In genomic region chr15:74460298-74460697, GRCh38 we compare ENCODE assay signal across 8 cellular contexts. TPM values are rescaled to one million over a fixed set of nuclear protein-coding genes. Genes with fewer than 3 reads are reported as not detected.
DNase-seq lines count a peak whose midpoint lies in the region; ATAC-seq and TF ChIP-seq lines count a peak whose summit lies in the region.

No MANE protein-coding gene starts in this region.

- peak; percentile 65 for DNase-seq in GM10248 (ENCODE audit: extremely low spot score)
- DNase-seq in NOMO-1 treated with DMSO at 0.1 percent for 48 hours (lab: John Stamatoyannopoulos, UW; ENCODE audit: unreplicated experiment) = peak; percentile 36
- no peak for DNase-seq in trophoblast cell
- no peak for DNase-seq in posterior vena cava (ENCODE audit: low spot score)
- no peak for DNase-seq in NCI-H1092 treated with DMSO at 0.1 percent for 48 hours (lab: John Stamatoyannopoulos, UW)
- DNase-seq in cerebellar cortex (ENCODE audit: low spot score) = no peak

- H3K36me3 ChIP-seq in endocrine pancreas (ENCODE audit: control insufficient read depth, insufficient read depth, low read length) (no peaks in the 10 kb centered on the region), trophoblast cell (ENCODE audit: control insufficient read depth in 1 of 2, insufficient read depth in 2 of 2, low read length in 2 of 2) (peaks cover 4% of the 10 kb centered on the region in 2 experiments)

- H3K4me1 ChIP-seq in endocrine pancreas (ENCODE audit: control insufficient read depth, insufficient read depth, low read length) (peaks cover 5% of the 10 kb centered on the region), trophoblast cell (ENCODE audit: control insufficient read depth in 1 of 2, insufficient read depth in 2 of 2, low read length in 2 of 2) (peaks cover 0 to 3% of the 10 kb centered on the region in 2 experiments)

- ATAC-seq in GM18498 (IDR thresholded peaks at IDR 0.05; ENCODE audit: unreplicated experiment) = no peak

- TF ChIP-seq CTCF in GM10248 (IDR thresholded peaks at IDR 0.05; ENCODE audit: control extremely low read depth, extremely low read depth, low read depth, missing control alignments) = no peak

- peaks cover 6% of the 10 kb centered on the region for H3K79me1 ChIP-seq in trophoblast cell (ENCODE audit: low read length)

- H3K9ac ChIP-seq in endocrine pancreas (ENCODE audit: control insufficient read depth, insufficient read depth, low read length) (peak overlapping the region; percentile 98), trophoblast cell (ENCODE audit: low read length) (peak overlapping the region; percentile 16)

- no peak overlapping the region for H4K12ac ChIP-seq in trophoblast cell (ENCODE audit: low read depth, low read length)

- POLR2A ChIA-PET in GM10248 (lab: Yijun Ruan, JAX) = interaction anchor here (1.0 to 1.2 kb wide), 2 partner anchors 14 to 142 kb away, joined by 3 to 6 read pairs; no protein-coding TSS in a partner anchor

- no peak overlapping the region for H2BK5ac ChIP-seq in trophoblast cell (ENCODE audit: low read depth, low read length, poor library complexity)

- H3K4me2 ChIP-seq in trophoblast cell (ENCODE audit: low read length) = peak overlapping the region; percentile 68

- H3K27me3 ChIP-seq in endocrine pancreas (ENCODE audit: control insufficient read depth, insufficient read depth, low read length) (no peaks in the 10 kb centered on the region), trophoblast cell (ENCODE audit: insufficient read depth, low read length) (no peaks in the 10 kb centered on the region)

- H2AK5ac ChIP-seq in trophoblast cell (ENCODE audit: low read length) = no peak overlapping the region

- no peak overlapping the region for H3K23ac ChIP-seq in trophoblast cell (ENCODE audit: low read length)

- CTCF ChIA-PET in GM10248 (lab: Yijun Ruan, JAX) = interaction anchor here (0.7 to 3.8 kb wide), 10 partner anchors 10 to 309 kb away, joined by 3 to 19 read pairs (median 4); no protein-coding TSS in a partner anchor

- no peak overlapping the region for H3K14ac ChIP-seq in trophoblast cell (ENCODE audit: low read length)

- peak overlapping the region; percentile 58 for H3K4ac ChIP-seq in trophoblast cell (ENCODE audit: low read depth, low read length)

- H2BK120ac ChIP-seq in trophoblast cell (ENCODE audit: insufficient read depth, low read length, poor library complexity) = no peak overlapping the region

- peak overlapping the region; percentile 77 for H4K8ac ChIP-seq in trophoblast cell (ENCODE audit: low read depth, low read length)

- H3K27ac ChIP-seq in trophoblast cell (ENCODE audit: low read depth, low read length) = no peak overlapping the region

- intact Hi-C loops in posterior vena cava (cut with DNase I) = no loop called here

- no peak overlapping the region for H2AFZ ChIP-seq in trophoblast cell (ENCODE audit: insufficient read depth, low read length, poor library complexity)

- H2BK12ac ChIP-seq in trophoblast cell (ENCODE audit: low read length) = no peak overlapping the region

- H4K91ac ChIP-seq in trophoblast cell (ENCODE audit: low read depth, low read length) = no peak overlapping the region

- no peaks in the 10 kb centered on the region for H3K9me3 ChIP-seq in endocrine pancreas (ENCODE audit: control insufficient read depth, low read length)
- H3K9me3 ChIP-seq in trophoblast cell (ENCODE audit: insufficient read depth, low read depth, low read length) = no peaks in the 10 kb centered on the region

- peak overlapping the region; percentile 97 for H3K4me3 ChIP-seq in endocrine pancreas (ENCODE audit: control insufficient read depth, insufficient read depth, low read length)
- no peak overlapping the region for H3K4me3 ChIP-seq in trophoblast cell (ENCODE audit: low read depth, low read length)

- no peak overlapping the region for H3K18ac ChIP-seq in trophoblast cell (ENCODE audit: low read length)

- H3K79me2 ChIP-seq in trophoblast cell (ENCODE audit: control insufficient read depth, insufficient read depth, low read length, poor library complexity) = peaks cover 5% of the 10 kb centered on the region

- WGBS in trophoblast cell (ENCODE audit: extremely low coverage, insufficient coverage, insufficient read length) = 100% methylated on average over 1 of the region's 2 CpGs

RNA-seq across cellular contexts. Expression of gene UBL7, which starts 0.7 kb away (rescaled TPM):
- 34.6 and 35.4 TPM in 2 replicates for polyA plus RNA-seq in trophoblast cell (2013)
- total RNA-seq in posterior vena cava = 10 to 100 TPM; 24.8 to 25.9 TPM

RNA-seq across cellular contexts. Expression of gene SEMA7A, which starts 26.5 kb away (rescaled TPM):
- 135 and 149 TPM in 2 replicates for polyA plus RNA-seq in trophoblast cell (2013)
- total RNA-seq in posterior vena cava = 1 to 10 TPM; 1.2 to 2.0 TPM

Comparison
In these comparisons a context has a peak if more than half of its experiments do, and no peak if none do; other contexts are left out.
1. DNase-seq: peak in GM10248 (single experiment) and NOMO-1 treated with DMSO at 0.1 percent for 48 hours (single experiment); none in trophoblast cell (0 of 2), posterior vena cava (single experiment), NCI-H1092 treated with DMSO at 0.1 percent for 48 hours (single experiment) and cerebellar cortex (single experiment).